ENCODE assay signal across 9 cellular contexts in genomic region chr7:89003619-89003956, GRCh38.
DNase-seq lines count a peak whose midpoint lies in the region; ATAC-seq and TF ChIP-seq lines count a peak whose summit lies in the region.
"Had no signal": no experiment of that assay in that cellular context is flagged by ENCODE, and none has a peak within 500 bp of the region (broad histone marks: within the 10 kb centered on the region; RNA-seq: fewer than 3 reads in every experiment).

No MANE protein-coding gene starts in this region.

- H3K36me3 ChIP-seq in BLaER1 (no peaks in the 10 kb centered on the region), OCI-LY3 (replicated peaks; ENCODE audit: low read depth, low read length) (no peaks in the 10 kb centered on the region), thyroid gland (no peaks in the 10 kb centered on the region)

- H3K4me1 ChIP-seq in BLaER1 (peaks cover 15% of the 10 kb centered on the region; the same call in 1 of the 2 replicates), OCI-LY3 (ENCODE audit: low read length) (peaks cover 18% of the 10 kb centered on the region), thyroid gland (peaks cover 13 to 25% of the 10 kb centered on the region in 2 donors)

- intact Hi-C loops in lower leg skin (cut with DNase I; ENCODE audit: low total_unique reads): no loop called here
- intact Hi-C loops in thyroid gland (cut with DNase I): no loop called here

- TF ChIP-seq POLR2A in lower leg skin (IDR thresholded peaks at IDR 0.05) (no peak), thyroid gland (IDR thresholded peaks at IDR 0.05) (no peak)

- TF ChIP-seq CTCF in OCI-LY3 (IDR thresholded peaks at IDR 0.05; ENCODE audit: low read depth, low read length) (no peak), lower leg skin (IDR thresholded peaks at IDR 0.05) (no peak), thyroid gland (IDR thresholded peaks at IDR 0.05) (no peak)

- no peaks in the 10 kb centered on the region for H3K27me3 ChIP-seq in BLaER1
- no peaks in the 10 kb centered on the region for H3K27me3 ChIP-seq in OCI-LY3 (ENCODE audit: low read depth, low read length)
- H3K27me3 ChIP-seq in thyroid gland: no peaks in the 10 kb centered on the region

- no peaks in the 10 kb centered on the region for H3K79me2 ChIP-seq in OCI-LY3 (ENCODE audit: low read length)

- H3K27ac ChIP-seq in BLaER1 (no peak overlapping the region), OCI-LY3 (ENCODE audit: low read length) (peak overlapping the region; percentile 51), thyroid gland (peak overlapping the region in 1 of 3 donors; percentile 42)

- no peaks in the 10 kb centered on the region for H4K20me1 ChIP-seq in BLaER1
- no peaks in the 10 kb centered on the region for H4K20me1 ChIP-seq in OCI-LY3 (ENCODE audit: insufficient read depth, low read length)

- H3K9me3 ChIP-seq in BLaER1 (no peaks in the 10 kb centered on the region), OCI-LY3 (ENCODE audit: insufficient read depth, low read length) (no peaks in the 10 kb centered on the region), thyroid gland (no peaks in the 10 kb centered on the region)

- H3K4me2 ChIP-seq in BLaER1: peak overlapping the region; percentile 65
- H3K4me2 ChIP-seq in OCI-LY3 (ENCODE audit: low read length): peak overlapping the region; percentile 76

- peak; percentile 69 for ATAC-seq in GM18907 (IDR thresholded peaks at IDR 0.05; ENCODE audit: unreplicated experiment)
- ATAC-seq in HG02840 (IDR thresholded peaks at IDR 0.05; ENCODE audit: low FRiP score, unreplicated experiment): peak; percentile 37

- WGBS in lower leg skin, 2 donors: 43 to 45% methylated on average over 2 of the region's 2 CpGs
- 24 to 67% methylated on average over 2 of the region's 2 CpGs for WGBS in thyroid gland, 2 donors

- DNase-seq in NCI-H2196 (lab: John Stamatoyannopoulos, UW; ENCODE audit: unreplicated experiment) (no peak), lower leg skin (ENCODE audit: low spot score in 2 of 2) (no peak), thyroid gland (no peak), NCI-H1105 treated with DMSO at 0.1 percent for 48 hours (lab: John Stamatoyannopoulos, UW) (no peak)
- DNase-seq: NCI-H226 had no signal

- no peak overlapping the region for H3K4me3 ChIP-seq in BLaER1
- H3K4me3 ChIP-seq in OCI-LY3 (ENCODE audit: low read length): peak overlapping the region; percentile 65
- H3K4me3 ChIP-seq in lower leg skin (ENCODE audit: low read depth, poor library complexity, severe bottlenecking): no peak overlapping the region
- no peak overlapping the region for H3K4me3 ChIP-seq in thyroid gland (replicated peaks in 1 of 3)

- H2AFZ ChIP-seq in OCI-LY3 (ENCODE audit: low read depth, low read length): peak overlapping the region; percentile 72

- H3K9ac ChIP-seq in BLaER1 (no peak overlapping the region), OCI-LY3 (ENCODE audit: low read length) (peak overlapping the region; percentile 11; the same call in 1 of the 2 replicates)
